In genomic region chr19:35757749-35758608, GRCh38 we compare ENCODE assay signal across 8 cellular contexts.
DNase-seq lines count a peak whose midpoint lies in the region; ATAC-seq and TF ChIP-seq lines count a peak whose summit lies in the region.

TSS of gene PROSER3 (plus strand) at chr19:35758176. CDS start at chr19:35758216, 40 bp downstream.

- peak; percentile 99 for DNase-seq in AG09309 (ENCODE audit: low read depth)
- DNase-seq in NCI-H446 (lab: John Stamatoyannopoulos, UW) = peak; percentile 98 to 99
- DNase-seq in activated CD4-positive, CD25-positive, alpha-beta regulatory T cell treated with anti-CD3 and anti-CD28 coated beads, Interleukin-2, amount 50 U/mL, for 16 hours (ENCODE audit: low read depth, low spot score) = peak; percentile 97
- DNase-seq in central memory CD8-positive, alpha-beta T cell (ENCODE audit: low spot score in 2 of 2) = peak; percentile 96 to 99
- DNase-seq in iris pigment epithelial cell (ENCODE audit: low read depth) = peak; percentile 100
- DNase-seq in stimulated activated CD4-positive, alpha-beta T cell treated with anti-CD3 and anti-CD28 coated beads, Interleukin-12 subunit alpha, Interleukin-12 subunit beta, amount 100 ng/mL, for 24 hours (ENCODE audit: low read depth in 2 of 2) = peak; percentile 96 to 98

- peak within 1 kb of the TSS; percentile 94 for H3K27ac Mint-ChIP-seq in central memory CD8-positive, alpha-beta T cell (ENCODE audit: low read depth)

- no peaks in the 10 kb centered on the region for H3K27me3 Mint-ChIP-seq in central memory CD8-positive, alpha-beta T cell

- peak within 1 kb of the TSS; percentile 83 for H3K4me3 ChIP-seq in AG09309 (ENCODE audit: control insufficient read depth, low read depth, low read length)

- H3K4me3 Mint-ChIP-seq in central memory CD8-positive, alpha-beta T cell = peak within 1 kb of the TSS; percentile 93

- no peak for TF ChIP-seq CTCF in AG09309 (IDR thresholded peaks at IDR 0.05; ENCODE audit: control insufficient read depth, insufficient read depth, low read depth, low read length, missing control alignments)

- H3K9me3 Mint-ChIP-seq in central memory CD8-positive, alpha-beta T cell = no peaks in the 10 kb centered on the region

- peaks cover 13% of the 10 kb centered on the region for H3K36me3 Mint-ChIP-seq in central memory CD8-positive, alpha-beta T cell (ENCODE audit: insufficient read depth)

- ATAC-seq in GM19025 (IDR thresholded peaks at IDR 0.05; ENCODE audit: low read depth, unreplicated experiment) (peak; percentile 93), HG03342 (IDR thresholded peaks at IDR 0.05; ENCODE audit: unreplicated experiment) (peak; percentile 94)
- ATAC-seq in central memory CD8-positive, alpha-beta T cell (replicated peaks; ENCODE audit: extremely low read depth, poor library complexity, severe bottlenecking) = peak; percentile 99

- H3K4me1 Mint-ChIP-seq in central memory CD8-positive, alpha-beta T cell = peaks cover 14% of the 10 kb centered on the region

Comparison
In these comparisons a context has a peak if more than half of its experiments do, and no peak if none do; other contexts are left out.
1. Peak in every context shown above with its lines: DNase-seq, ATAC-seq and H3K4me3 ChIP-seq.